13 cellular contexts compared by ENCODE assay signal in the genomic region with DNA sequence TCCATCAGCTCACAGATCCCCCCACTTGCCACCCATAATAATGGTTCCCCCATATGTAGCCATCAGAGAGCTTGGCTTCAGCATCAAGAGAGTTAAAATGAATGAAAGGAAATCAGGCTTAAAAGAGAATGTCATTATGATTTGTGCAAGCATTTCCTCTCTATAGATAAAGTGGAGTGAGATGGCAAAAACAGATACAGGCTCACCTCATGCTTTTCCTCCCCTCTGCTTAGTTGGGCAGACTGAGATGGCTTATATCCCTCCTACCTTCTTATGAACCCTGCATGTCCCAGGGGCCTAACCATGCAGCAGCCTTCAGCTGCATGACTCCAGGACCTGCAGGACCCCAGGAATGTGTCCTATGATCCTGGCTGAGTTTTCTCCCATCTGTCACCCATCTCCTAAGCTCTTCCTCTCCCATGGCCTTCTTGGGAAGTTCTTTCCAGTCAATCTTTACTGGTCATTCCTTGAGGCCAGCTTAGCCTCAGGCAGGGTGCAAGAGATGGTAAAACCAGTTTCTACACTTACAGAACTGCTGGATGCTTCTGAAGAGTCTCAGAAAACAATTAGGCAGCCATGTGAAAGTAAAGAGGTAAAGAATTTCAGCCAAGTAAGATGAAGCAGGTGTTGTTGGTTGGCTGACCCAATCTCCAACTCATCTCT.
DNase-seq lines count a peak whose midpoint lies in the region; ATAC-seq and TF ChIP-seq lines count a peak whose summit lies in the region.
"Had no signal": no experiment of that assay in that cellular context is flagged by ENCODE, and none has a peak within 500 bp of the region (broad histone marks: within the 10 kb centered on the region; RNA-seq: fewer than 3 reads in every experiment).

No MANE protein-coding gene starts in this region.

- TF ChIP-seq CTCF in CD4-positive, alpha-beta T cell (IDR thresholded peaks at IDR 0.05): no peak
- TF ChIP-seq CTCF in OCI-LY3 (IDR thresholded peaks at IDR 0.05; ENCODE audit: low read depth, low read length) (no peak), adrenal gland (IDR thresholded peaks at IDR 0.05) (no peak)

- H3K4me1 ChIP-seq in OCI-LY3 (ENCODE audit: low read length) (peaks cover 92% of the 10 kb centered on the region), adrenal gland (replicated peaks in 1 of 2) (peaks cover 0 to 18% of the 10 kb centered on the region in 2 donors)

- peak overlapping the region; percentile 13 for H3K4me3 Mint-ChIP-seq in CD4-positive, alpha-beta T cell

- H3K27me3 ChIP-seq in CD4-positive, alpha-beta T cell (ENCODE audit: control insufficient read depth, insufficient read depth, low read length): no peaks in the 10 kb centered on the region
- H3K27me3 ChIP-seq in OCI-LY3 (ENCODE audit: low read depth, low read length) (no peaks in the 10 kb centered on the region), adrenal gland (no peaks in the 10 kb centered on the region)
- H3K27me3 ChIP-seq: breast epithelium had no signal

- H3K36me3 ChIP-seq in OCI-LY3 (replicated peaks; ENCODE audit: low read depth, low read length) (no peaks in the 10 kb centered on the region), adrenal gland (replicated peaks in 1 of 2) (no peaks in the 10 kb centered on the region)
- H3K36me3 ChIP-seq: breast epithelium had no signal

- H3K27ac Mint-ChIP-seq in CD4-positive, alpha-beta T cell: no peak overlapping the region

- no peak overlapping the region for H3K27ac ChIP-seq in CD4-positive, alpha-beta T cell (ENCODE audit: low read depth, low read length)
- H3K27ac ChIP-seq in OCI-LY3 (ENCODE audit: low read length): peak overlapping the region; percentile 98
- no peak overlapping the region for H3K27ac ChIP-seq in adrenal gland
- H3K27ac ChIP-seq: breast epithelium had no signal

- no peaks in the 10 kb centered on the region for H3K79me2 ChIP-seq in OCI-LY3 (ENCODE audit: low read length)

- POLR2A ChIA-PET in CD4-positive, alpha-beta T cell (lab: Charles Lee): interaction anchor here (0.6 to 2.4 kb wide), 5 partner anchors 20 to 226 kb away, joined by 3 to 8 read pairs (median 4); no protein-coding TSS in a partner anchor

- H3K36me3 Mint-ChIP-seq in CD4-positive, alpha-beta T cell (ENCODE audit: low read depth): no peaks in the 10 kb centered on the region

- peak; percentile 26 for ATAC-seq in CD4-positive, alpha-beta T cell (ENCODE audit: poor library complexity)
- ATAC-seq in GM18502 (IDR thresholded peaks at IDR 0.05; ENCODE audit: poor library complexity, unreplicated experiment): peak; percentile 29
- ATAC-seq: stimulated activated naive CD8-positive, alpha-beta T cell treated with anti-CD3 and anti-CD28 coated beads, Interleukin-15, Interleukin-2, amounts not matched to agents 100 U/mL and 50 U/mL, for 24 hours had no signal

- intact Hi-C loops in CD4-positive, alpha-beta T cell (cut with DNase I, micrococcal nuclease): no loop called here
- intact Hi-C loops in adrenal gland (cut with DNase I): no loop called here

- H3K9ac ChIP-seq in OCI-LY3 (ENCODE audit: low read length): peak overlapping the region; percentile 86

- H2AFZ ChIP-seq in OCI-LY3 (ENCODE audit: low read depth, low read length): no peak overlapping the region

- H3K4me2 ChIP-seq in OCI-LY3 (ENCODE audit: low read length): peak overlapping the region; percentile 78

- no peaks in the 10 kb centered on the region for H3K9me3 Mint-ChIP-seq in CD4-positive, alpha-beta T cell

- H3K27me3 Mint-ChIP-seq in CD4-positive, alpha-beta T cell: no peaks in the 10 kb centered on the region

- H3K4me1 Mint-ChIP-seq in CD4-positive, alpha-beta T cell (ENCODE audit: low read depth): peaks cover 34% of the 10 kb centered on the region

- peak overlapping the region; percentile 48; the same call in 1 of the 2 replicates for H3K4me3 ChIP-seq in OCI-LY3 (ENCODE audit: low read length)
- no peak overlapping the region for H3K4me3 ChIP-seq in adrenal gland
- H3K4me3 ChIP-seq: breast epithelium had no signal

- no peak for DNase-seq in CD4-positive, alpha-beta T cell
- DNase-seq in germinal center (ENCODE audit: low spot score): peak; percentile 16
- no peak for DNase-seq in H4 (ENCODE audit: low spot score)
- DNase-seq in hypothalamus (lab: John Stamatoyannopoulos, UW): no peak
- no peak for DNase-seq in NCI-H1694 (lab: John Stamatoyannopoulos, UW)
- DNase-seq in adrenal gland: no peak
- DNase-seq: activated CD4-positive, CD25-positive, alpha-beta regulatory T cell; effector CD8-positive, alpha-beta T cell; mesendoderm; stimulated activated naive CD8-positive, alpha-beta T cell treated with anti-CD3 and anti-CD28 coated beads, Interleukin-15, Interleukin-2, amounts not matched to agents 100 U/mL and 50 U/mL, for 24 hours had no signal

- H4K20me1 ChIP-seq in OCI-LY3 (ENCODE audit: insufficient read depth, low read length): no peaks in the 10 kb centered on the region

- CTCF ChIA-PET in CD4-positive, alpha-beta T cell (lab: Charles Lee): interaction anchor here (1.0 kb wide), 1 partner anchor 49 kb away, joined by 3 read pairs; no protein-coding TSS in a partner anchor

- H3K9me3 ChIP-seq in CD4-positive, alpha-beta T cell (ENCODE audit: control insufficient read depth, low read length): no peaks in the 10 kb centered on the region
- H3K9me3 ChIP-seq in OCI-LY3 (ENCODE audit: insufficient read depth, low read length) (no peaks in the 10 kb centered on the region), adrenal gland (replicated peaks in 1 of 3) (no peaks in the 10 kb centered on the region)
- H3K9me3 ChIP-seq: breast epithelium had no signal

- no peak for TF ChIP-seq POLR2A in adrenal gland (IDR thresholded peaks at IDR 0.05)
